8 cellular contexts compared by ENCODE assay signal in the genomic region with DNA sequence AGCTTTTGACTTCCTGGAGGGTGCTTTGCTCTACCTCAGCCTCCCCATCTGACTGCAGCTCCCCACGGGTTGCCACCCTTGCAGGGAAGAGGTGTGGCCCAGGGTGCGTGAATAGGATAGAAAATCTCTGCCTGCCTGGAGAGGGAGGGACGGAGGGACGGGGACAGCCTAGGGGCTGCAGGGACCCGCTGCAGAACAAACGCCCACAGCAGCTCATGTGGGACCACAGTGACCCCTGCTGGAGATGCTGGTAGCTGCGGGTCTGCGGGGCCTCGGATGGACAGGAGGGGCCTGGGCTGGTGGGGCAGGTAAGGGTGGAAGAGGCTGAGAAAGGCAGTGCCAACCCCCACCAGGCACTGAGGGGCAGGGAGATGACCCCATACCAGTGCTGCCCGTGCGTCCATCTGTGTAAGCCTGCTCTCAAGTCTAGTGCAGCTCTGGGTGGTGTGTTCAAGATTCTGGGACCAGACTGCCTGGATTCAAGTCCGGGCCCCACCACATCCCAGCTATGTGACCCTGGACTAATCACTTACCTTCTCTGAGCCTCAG.
DNase-seq lines count a peak whose midpoint lies in the region; ATAC-seq and TF ChIP-seq lines count a peak whose summit lies in the region.

No MANE protein-coding gene starts in this region.

- peak; percentile 94 for TF ChIP-seq CTCF in cardiac fibroblast (IDR thresholded peaks at IDR 0.05; ENCODE audit: low read depth, low read length)

- peak; percentile 26 to 71 for DNase-seq in NCI-H446 (lab: John Stamatoyannopoulos, UW)
- no peak for DNase-seq in NCI-H446 treated with DMSO at 0.1 percent for 48 hours (lab: John Stamatoyannopoulos, UW)
- DNase-seq in NCI-H1930 (lab: John Stamatoyannopoulos, UW) = peak; percentile 38 to 65
- peak; percentile 34 for DNase-seq in activated CD4-positive, CD25-positive, alpha-beta regulatory T cell treated with anti-CD3 and anti-CD28 coated beads, Interleukin-2, amount 50 U/mL, for 16 hours (ENCODE audit: low read depth, low spot score)
- DNase-seq in cardiac fibroblast (ENCODE audit: low read depth in 2 of 2) = peak; percentile 68 to 69
- peak; percentile 73 for DNase-seq in kidney tubule cell (ENCODE audit: low spot score)
- peak; percentile 70 for DNase-seq in stimulated activated CD4-positive, alpha-beta T cell treated with anti-CD3 and anti-CD28 coated beads, Interleukin-4, amount 100 ng/mL, for 1 hour

- no peak for ATAC-seq in GM21390 (IDR thresholded peaks at IDR 0.05; ENCODE audit: unreplicated experiment)

- no peak overlapping the region for H3K4me3 ChIP-seq in cardiac fibroblast (replicated peaks in 1 of 2; ENCODE audit: low read depth in 2 of 2, low read length in 2 of 2)
